Comparison of ENCODE assay signal across 8 cellular contexts in the genomic region with DNA sequence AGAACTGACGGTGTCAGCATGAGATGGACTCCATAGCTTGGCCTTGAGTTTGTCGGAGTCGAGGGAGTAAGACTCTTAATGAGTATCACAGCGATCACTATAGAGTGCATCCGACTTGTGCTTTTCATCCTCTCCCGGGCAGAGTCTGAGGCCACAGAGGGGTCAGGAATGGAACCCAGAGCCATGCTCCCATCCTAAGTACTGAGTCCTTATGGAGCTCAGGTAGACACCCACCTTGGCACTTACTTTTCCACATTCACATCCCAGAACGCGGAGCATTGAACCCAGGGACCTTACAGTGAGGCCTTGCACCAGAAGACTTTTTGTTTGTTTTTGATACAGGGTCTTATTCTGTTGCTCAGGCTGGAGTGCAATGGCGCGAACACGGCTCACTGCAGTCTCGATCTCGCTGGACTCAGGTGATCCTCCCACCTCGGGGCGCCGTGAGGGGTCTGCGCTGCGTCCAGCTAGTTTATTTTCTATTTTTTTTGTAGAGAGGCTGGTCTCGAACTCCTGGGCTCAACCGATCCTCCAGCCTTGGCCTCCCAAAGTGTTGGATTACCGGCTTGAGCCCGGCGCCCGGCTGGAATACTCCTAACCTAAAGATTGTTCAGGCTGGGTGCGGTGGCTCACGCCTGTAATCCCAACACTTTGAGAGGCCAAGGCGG. TPM values are rescaled to one million over a fixed set of nuclear protein-coding genes. Genes with fewer than 3 reads are reported as not detected.
DNase-seq lines count a peak whose midpoint lies in the region; ATAC-seq, FAIRE-seq and TF ChIP-seq lines count a peak whose summit lies in the region.

No MANE protein-coding gene starts in this region.

- H4K20me1 ChIP-seq in DND-41 (ENCODE audit: insufficient read depth, low read length) (peaks cover 34% of the 10 kb centered on the region), H9 (ENCODE audit: control insufficient read depth, insufficient read depth, insufficient read length) (no peaks in the 10 kb centered on the region)

- peak overlapping the region; percentile 81 to 89 for H3K4me3 ChIP-seq in DND-41 (ENCODE audit: low read depth in 1 of 2, low read length in 2 of 2)

- no peaks in the 10 kb centered on the region for H3K9me3 ChIP-seq in DND-41 (ENCODE audit: insufficient read depth, low read length, severe bottlenecking)
- H3K9me3 ChIP-seq in H9 (ENCODE audit: control insufficient read depth, low read depth, low read length) = no peaks in the 10 kb centered on the region

- no peak overlapping the region for H3K23ac ChIP-seq in H9 (ENCODE audit: insufficient read length, low read depth, low read length)

- no peak overlapping the region for H2BK120ac ChIP-seq in H9 (ENCODE audit: low read depth, low read length, poor library complexity, severe bottlenecking)

- H3K27ac Mint-ChIP-seq in H9 = peak overlapping the region in 2 of 3 experiments; percentile 10 to 93; a peak in 2 of 7 replicates
- peak overlapping the region; percentile 26 for H3K27ac Mint-ChIP-seq in endothelial cell (ENCODE audit: unreplicated experiment)
- H3K27ac Mint-ChIP-seq in naive thymus-derived CD8-positive, alpha-beta T cell = peak overlapping the region in 8 of 10 donors; percentile 77 to 93 (median 86)

- H3K27me3 ChIP-seq in DND-41 (ENCODE audit: insufficient read depth, low read length, poor library complexity) (no peaks in the 10 kb centered on the region), H9 (ENCODE audit: insufficient read depth, low read length) (no peaks in the 10 kb centered on the region)

- peak overlapping the region; percentile 90 for H3K27ac ChIP-seq in DND-41 (ENCODE audit: low read length)
- no peak overlapping the region for H3K27ac ChIP-seq in H9 (ENCODE audit: insufficient read length, low read depth, low read length)

- H2BK12ac ChIP-seq in H9 (ENCODE audit: insufficient read length, low read depth, low read length) = no peak overlapping the region

- H3K9me3 Mint-ChIP-seq in H9 = no peaks in the 10 kb centered on the region
- no peaks in the 10 kb centered on the region for H3K9me3 Mint-ChIP-seq in endothelial cell (ENCODE audit: unreplicated experiment)
- H3K9me3 Mint-ChIP-seq in naive thymus-derived CD8-positive, alpha-beta T cell = no peaks in the 10 kb centered on the region

- H3K4me1 Mint-ChIP-seq in H9 = peaks cover 27 to 34% of the 10 kb centered on the region in 2 experiments
- H3K4me1 Mint-ChIP-seq in endothelial cell (ENCODE audit: unreplicated experiment) = peaks cover 15% of the 10 kb centered on the region
- peaks cover 6 to 58% (median 52%) of the 10 kb centered on the region in 4 donors for H3K4me1 Mint-ChIP-seq in naive thymus-derived CD8-positive, alpha-beta T cell

- peak overlapping the region; percentile 78 for H3K4me2 ChIP-seq in DND-41 (ENCODE audit: insufficient read depth, low read length)
- peak overlapping the region; percentile 59 for H3K4me2 ChIP-seq in H9 (ENCODE audit: insufficient read depth, insufficient read length, low read length)

- no peak for FAIRE-seq in RCC 7860 (lab: Jason Lieb, UNC)

- no peak overlapping the region; the same call in 1 of the 2 replicates for H3K14ac ChIP-seq in H9 (ENCODE audit: insufficient read depth, low read length)

- H3K56ac ChIP-seq in H9 (ENCODE audit: insufficient read length, low read depth, low read length) = no peak overlapping the region

- H3K79me2 ChIP-seq in DND-41 (ENCODE audit: insufficient read depth, low read length) (peaks cover 68% of the 10 kb centered on the region), H9 (ENCODE audit: insufficient read depth, low read length) (peaks cover 11% of the 10 kb centered on the region; the same call in 1 of the 2 replicates)

- no peak overlapping the region for H3T11ph ChIP-seq in H9 (ENCODE audit: low read length)

- WGBS in H9 (ENCODE audit: extremely low coverage, insufficient read length, low lambda C conversion rate) = no CpG with 5 or more reads among the region's 27 CpGs

- H3K4me3 Mint-ChIP-seq in H9 (peak overlapping the region; percentile 92 to 94), endothelial cell (ENCODE audit: unreplicated experiment) (peak overlapping the region; percentile 95)
- H3K4me3 Mint-ChIP-seq in naive thymus-derived CD8-positive, alpha-beta T cell = peak overlapping the region; percentile 86 to 95 (median 92)

- no peak overlapping the region for H2BK15ac ChIP-seq in H9 (ENCODE audit: low read depth, low read length)

- no peak overlapping the region for H4K5ac ChIP-seq in H9 (ENCODE audit: insufficient read length, low read depth, low read length)

- H2AK5ac ChIP-seq in H9 (ENCODE audit: insufficient read length, low read length) = no peak overlapping the region

- peaks cover 3% of the 10 kb centered on the region for H3K79me1 ChIP-seq in H9 (ENCODE audit: insufficient read depth, low read depth, low read length, poor library complexity, severe bottlenecking)

- H3K27me3 Mint-ChIP-seq in H9 (ENCODE audit: low read depth) (no peaks in the 10 kb centered on the region), endothelial cell (ENCODE audit: unreplicated experiment) (peaks cover 3% of the 10 kb centered on the region)
- H3K27me3 Mint-ChIP-seq in naive thymus-derived CD8-positive, alpha-beta T cell = no peaks in the 10 kb centered on the region

- peak; percentile 48 for ATAC-seq in DND-41 (ENCODE audit: insufficient read depth, low read depth)
- peak; percentile 20 for ATAC-seq in naive thymus-derived CD8-positive, alpha-beta T cell

- H4K91ac ChIP-seq in H9 (ENCODE audit: insufficient read length, low read depth, low read length) = no peak overlapping the region

- H3K36me3 Mint-ChIP-seq in H9 (ENCODE audit: insufficient read depth in 1 of 3, low read depth in 3 of 3) (peaks cover 13 to 26% (median 19%) of the 10 kb centered on the region in 3 experiments), endothelial cell (ENCODE audit: low read depth, unreplicated experiment) (peaks cover 9% of the 10 kb centered on the region)
- H3K36me3 Mint-ChIP-seq in naive thymus-derived CD8-positive, alpha-beta T cell = peaks cover 0 to 24% (median 2%) of the 10 kb centered on the region in 3 donors

- H2BK20ac ChIP-seq in H9 (ENCODE audit: low read depth, low read length, poor library complexity, severe bottlenecking) = no peak overlapping the region

- POLR2A ChIA-PET in naive thymus-derived CD8-positive, alpha-beta T cell (lab: Charles Lee) = interaction anchor here (0.5 to 5.4 kb wide), 10 partner anchors 19 to 178 kb away, joined by 3 to 52 read pairs (median 5); a partner anchor contains a TSS

- H3K23me2 ChIP-seq in H9 (ENCODE audit: insufficient read length, low read depth, low read length, poor library complexity, severe bottlenecking) = peaks cover 7% of the 10 kb centered on the region

- H2AFZ ChIP-seq in DND-41 (ENCODE audit: low read depth, low read length) (peak overlapping the region; percentile 97), H9 (ENCODE audit: low read length) (no peak overlapping the region)

- peaks cover 25% of the 10 kb centered on the region for H3K36me3 ChIP-seq in DND-41 (ENCODE audit: insufficient read depth, low read length)

- no peak overlapping the region for H3K4ac ChIP-seq in H9 (ENCODE audit: low read depth, low read length)

- TF ChIP-seq CTCF in DND-41 (IDR thresholded peaks at IDR 0.05; ENCODE audit: borderline replicate concordance, extremely low read depth, low read length, poor library complexity, severe bottlenecking) (no peak), H9 (conservative IDR thresholded peaks at IDR 0.05) (no peak), endothelial cell (IDR thresholded peaks at IDR 0.05; ENCODE audit: unreplicated experiment) (no peak)

- peak overlapping the region; percentile 89 for H3K9ac ChIP-seq in DND-41 (ENCODE audit: low read depth, low read length)
- peak overlapping the region; percentile 0 for H3K9ac ChIP-seq in H9 (ENCODE audit: extremely low read depth, insufficient read length, low read length)

- no peak overlapping the region for H4K8ac ChIP-seq in H9 (replicated peaks; ENCODE audit: insufficient read length, low read depth, low read length)

- no peak for DNase-seq in DND-41
- DNase-seq in H9 = no peak
- DNase-seq in RCC 7860 (ENCODE audit: low spot score) = peak; percentile 6
- DNase-seq in endothelial cell (ENCODE audit: low spot score) = no peak
- DNase-seq in naive thymus-derived CD8-positive, alpha-beta T cell = no peak
- no peak for DNase-seq in amygdala (lab: John Stamatoyannopoulos, UW)
- DNase-seq in stimulated activated CD4-positive, alpha-beta T cell treated with anti-CD3 and anti-CD28 coated beads, Interleukin-1b, Interleukin-23, amount 100 ng/mL, for 48 hours = no peak
- no peak for DNase-seq in LoVo (ENCODE audit: low spot score)

- peak overlapping the region; percentile 38 for H3K18ac ChIP-seq in H9 (ENCODE audit: insufficient read length, low read depth, low read length)

- H2BK5ac ChIP-seq in H9 (ENCODE audit: insufficient read length, low read length) = no peak overlapping the region

- H3K4me1 ChIP-seq in DND-41 (ENCODE audit: insufficient read depth, low read length) = peaks cover 47% of the 10 kb centered on the region
- H3K4me1 ChIP-seq in H9 (ENCODE audit: insufficient read depth, low read length) = no peaks in the 10 kb centered on the region; the same call in 1 of the 2 replicates

RNA-seq across cellular contexts. Expression of a gene that starts 0.7 kb away (rescaled TPM):
- 302 and 306 TPM in 2 replicates for total RNA-seq in H9 (2021)
- total RNA-seq in endothelial cell (ENCODE audit: unreplicated experiment) = 255 TPM
- total RNA-seq in naive thymus-derived CD8-positive, alpha-beta T cell = 100 to 1,000 TPM; 157 to 164 TPM
- 100 to 1,000 TPM; 181 to 198 (median 191) TPM for polyA plus RNA-seq in naive thymus-derived CD8-positive, alpha-beta T cell

RNA-seq across cellular contexts. Expression of a gene that starts 24.0 kb away (rescaled TPM):
- total RNA-seq in H9 (2021) (25.9 and 38.5 TPM in 2 replicates), endothelial cell (ENCODE audit: unreplicated experiment) (25.5 TPM)
- total RNA-seq in naive thymus-derived CD8-positive, alpha-beta T cell = 10 to 100 TPM; 24.1 to 28.0 TPM
- polyA plus RNA-seq in naive thymus-derived CD8-positive, alpha-beta T cell = 10 to 100 TPM; 14.6 to 19.2 (median 17.5) TPM

RNA-seq across cellular contexts. Expression of a gene that starts 24.1 kb away (rescaled TPM):
- total RNA-seq in H9 (2021) = 70.4 and 77.9 TPM in 2 replicates
- total RNA-seq in endothelial cell (ENCODE audit: unreplicated experiment) = 39.8 TPM
- 10 to 100 TPM; 21.9 to 25.3 TPM for total RNA-seq in naive thymus-derived CD8-positive, alpha-beta T cell
- 10 to 100 TPM; 54.1 to 65.2 (median 63.7) TPM for polyA plus RNA-seq in naive thymus-derived CD8-positive, alpha-beta T cell

RNA-seq across cellular contexts. Expression of a gene that starts 25.6 kb away (rescaled TPM):
- total RNA-seq in H9 (2021) (618 and 638 TPM in 2 replicates), endothelial cell (ENCODE audit: unreplicated experiment) (392 TPM)
- 10 to 100 TPM; 57.0 to 57.8 TPM for total RNA-seq in naive thymus-derived CD8-positive, alpha-beta T cell
- 100 to 1,000 TPM; 156 to 192 (median 179) TPM for polyA plus RNA-seq in naive thymus-derived CD8-positive, alpha-beta T cell

RNA-seq across cellular contexts. Expression of a gene that starts 32.4 kb away (rescaled TPM):
- total RNA-seq in H9 (2021) (415 and 425 TPM in 2 replicates), endothelial cell (ENCODE audit: unreplicated experiment) (294 TPM)
- total RNA-seq in naive thymus-derived CD8-positive, alpha-beta T cell = 100 to 1,000 TPM; 131 to 150 TPM
- 100 to 1,000 TPM; 683 to 799 (median 722) TPM for polyA plus RNA-seq in naive thymus-derived CD8-positive, alpha-beta T cell

Comparison
In these comparisons a context has a peak if more than half of its experiments do, and no peak if none do; other contexts are left out.
1. H3K27ac Mint-ChIP-seq: peak in every context shown above with its lines; median percentile 86 in naive thymus-derived CD8-positive, alpha-beta T cell; 52 in H9; 26 in endothelial cell.